ENCODE assay signal across 8 cellular contexts in the genomic region with DNA sequence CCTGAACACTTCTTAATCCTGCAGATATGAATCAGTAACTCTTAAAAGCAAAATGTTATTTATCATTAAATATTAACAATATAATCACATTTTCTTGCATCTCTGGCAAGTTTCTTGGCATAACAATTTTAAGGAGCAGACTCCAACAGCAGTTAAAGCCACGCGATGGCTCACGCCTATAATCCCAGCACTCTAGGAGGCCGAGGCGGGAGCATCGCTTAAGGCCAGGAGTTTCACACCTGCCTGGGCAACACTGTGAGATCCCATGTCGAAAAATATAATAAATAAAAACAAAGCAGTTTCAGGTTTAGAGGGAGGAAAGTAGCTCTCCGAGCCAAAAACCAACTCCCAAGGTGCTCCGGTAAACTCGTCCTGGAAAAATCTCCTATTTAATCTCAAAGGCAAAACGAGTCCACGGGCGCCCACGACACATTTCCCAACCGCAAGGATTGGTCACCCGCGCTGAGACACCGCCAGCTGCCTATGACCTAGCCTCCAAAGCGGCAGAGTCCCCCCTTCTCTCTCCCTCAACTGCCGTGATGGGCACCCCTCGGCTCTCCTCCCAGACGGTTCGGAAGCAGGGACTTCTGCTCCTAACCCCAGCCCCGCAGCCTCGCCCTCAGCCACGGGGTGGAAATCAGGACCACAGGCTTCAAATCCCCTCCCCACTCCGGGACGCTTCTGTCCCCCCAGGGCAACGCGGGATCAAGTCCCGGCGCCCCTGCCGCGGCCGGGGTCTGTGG. TPM values are rescaled to one million over a fixed set of nuclear protein-coding genes. Genes with fewer than 3 reads are reported as not detected.
DNase-seq lines count a peak whose midpoint lies in the region; ATAC-seq and TF ChIP-seq lines count a peak whose summit lies in the region.
"Not testable (repeated sequence)": the region's sequence is repeated elsewhere in the genome, so short reads cannot be mapped to it uniquely, and the experiment has no call there.

No MANE protein-coding gene starts in this region.

- H3K27me3 ChIP-seq in AG04450 (ENCODE audit: control insufficient read depth, insufficient read depth, low read length); mesenchymal stem cell (ENCODE audit: control insufficient read depth in 1 of 2, insufficient read depth in 1 of 2, low read length in 2 of 2): not testable (repeated sequence)

- H3K9ac ChIP-seq in mesenchymal stem cell (ENCODE audit: low read length), result peak overlapping the region; percentile 100

- H3K4me2 ChIP-seq in mesenchymal stem cell (ENCODE audit: low read length, poor library complexity, severe bottlenecking), result peak overlapping the region; percentile 79

- peak overlapping the region; percentile 90 for H2BK5ac ChIP-seq in mesenchymal stem cell (ENCODE audit: low read depth, low read length, poor library complexity, severe bottlenecking)

- DNase-seq in AG04450 (ENCODE audit: low read depth, low spot score); activated naive CD8-positive, alpha-beta T cell treated with anti-CD3 and anti-CD28 coated beads, Interleukin-2, amount 10 ng/mL, durations not matched to agents 7 days and 5 days: not testable (repeated sequence)
- DNase-seq in RPMI8226 (peak; percentile 27), fibroblast of gingiva (ENCODE audit: low read depth) (peak; percentile 6), mesenchymal stem cell (peak; percentile 39)
- peak; percentile 1 for DNase-seq in stimulated activated CD4-positive, alpha-beta T cell treated with anti-CD3 and anti-CD28 coated beads, Interleukin-12 subunit alpha, Interleukin-12 subunit beta, amount 100 ng/mL, for 4 hours

- H3K27ac Mint-ChIP-seq in activated naive CD8-positive, alpha-beta T cell treated with anti-CD3 and anti-CD28 coated beads, Interleukin-2, amount 10 ng/mL, durations not matched to agents 7 days and 5 days, result peak overlapping the region; percentile 86

- H2AK5ac ChIP-seq in mesenchymal stem cell (ENCODE audit: low read length, severe bottlenecking), result peak overlapping the region; percentile 42

- peaks cover 15% of the 10 kb centered on the region for H3K4me1 ChIP-seq in mesenchymal stem cell (ENCODE audit: control insufficient read depth, insufficient read depth, low read depth, low read length)

- not testable (repeated sequence) for H3K79me1 ChIP-seq in mesenchymal stem cell (replicated peaks; ENCODE audit: low read length, poor library complexity, severe bottlenecking)

- peak overlapping the region in 1 of 2 experiments; percentile 89 for H3K23ac ChIP-seq in mesenchymal stem cell (ENCODE audit: low read length in 2 of 2)

- CTCF ChIA-PET in AG04450 (lab: Charles Lee), result not testable (repeated sequence)

- not testable (repeated sequence) for H3K9me3 ChIP-seq in AG04450 (ENCODE audit: control insufficient read depth, insufficient read depth, low read length); mesenchymal stem cell (ENCODE audit: control insufficient read depth, low read length)

- H3K27me3 Mint-ChIP-seq in activated naive CD8-positive, alpha-beta T cell treated with anti-CD3 and anti-CD28 coated beads, Interleukin-2, amount 10 ng/mL, durations not matched to agents 7 days and 5 days, result not testable (repeated sequence)

- 4% methylated on average over 32 of the region's 35 CpGs for WGBS in mesenchymal stem cell

- peak overlapping the region; percentile 8 for H2AFZ ChIP-seq in mesenchymal stem cell (ENCODE audit: low read depth, low read length)

- H3K4me1 Mint-ChIP-seq in activated naive CD8-positive, alpha-beta T cell treated with anti-CD3 and anti-CD28 coated beads, Interleukin-2, amount 10 ng/mL, durations not matched to agents 7 days and 5 days, result peaks cover 31% of the 10 kb centered on the region

- peak overlapping the region; percentile 92 for H3K4me3 Mint-ChIP-seq in activated naive CD8-positive, alpha-beta T cell treated with anti-CD3 and anti-CD28 coated beads, Interleukin-2, amount 10 ng/mL, durations not matched to agents 7 days and 5 days

- POLR2A ChIA-PET in AG04450 (lab: Yijun Ruan, JAX), result interaction anchor here (0.6 to 1.1 kb wide), 2 partner anchors 33 to 37 kb away, joined by 3 read pairs; a partner anchor contains a TSS
- POLR2A ChIA-PET in activated naive CD8-positive, alpha-beta T cell treated with anti-CD3 and anti-CD28 coated beads, Interleukin-2, amount 10 ng/mL, durations not matched to agents 7 days and 5 days (lab: Charles Lee), result interaction anchor here (1.4 kb wide), 1 partner anchor 40 kb away, joined by 3 read pairs; no protein-coding TSS in a partner anchor

- peak overlapping the region; percentile 96 for H3K4me3 ChIP-seq in AG04450 (ENCODE audit: low read depth, low read length)
- peak overlapping the region; percentile 90 to 98 for H3K4me3 ChIP-seq in mesenchymal stem cell (ENCODE audit: insufficient read depth in 1 of 2, low read depth in 1 of 2, low read length in 2 of 2)

- peak overlapping the region in 1 of 2 experiments; percentile 42 for H2BK12ac ChIP-seq in mesenchymal stem cell (ENCODE audit: low read length in 2 of 2)

- H2BK15ac ChIP-seq in mesenchymal stem cell (ENCODE audit: low read depth, poor library complexity, severe bottlenecking), result not testable (repeated sequence)

- H4K91ac ChIP-seq in mesenchymal stem cell (ENCODE audit: low read length), result peak overlapping the region; percentile 97

- H2BK120ac ChIP-seq in mesenchymal stem cell (ENCODE audit: low read depth, low read length), result not testable (repeated sequence)

- H3K14ac ChIP-seq in mesenchymal stem cell (ENCODE audit: low read length in 2 of 2), result peak overlapping the region; percentile 82 to 90

- not testable (repeated sequence) for H3K9me3 Mint-ChIP-seq in activated naive CD8-positive, alpha-beta T cell treated with anti-CD3 and anti-CD28 coated beads, Interleukin-2, amount 10 ng/mL, durations not matched to agents 7 days and 5 days

- peak overlapping the region; percentile 99 to 100 for H3K18ac ChIP-seq in mesenchymal stem cell (ENCODE audit: low read depth in 1 of 2, low read length in 2 of 2)

- not testable (repeated sequence) for H3K36me3 Mint-ChIP-seq in activated naive CD8-positive, alpha-beta T cell treated with anti-CD3 and anti-CD28 coated beads, Interleukin-2, amount 10 ng/mL, durations not matched to agents 7 days and 5 days

- ATAC-seq in GM19438 (IDR thresholded peaks at IDR 0.05; ENCODE audit: low read depth, unreplicated experiment) (peak; percentile 18), HG03175 (IDR thresholded peaks at IDR 0.05; ENCODE audit: unreplicated experiment) (peak; percentile 16)
- not testable (repeated sequence) for ATAC-seq in activated naive CD8-positive, alpha-beta T cell treated with anti-CD3 and anti-CD28 coated beads, Interleukin-2, amount 10 ng/mL, durations not matched to agents 7 days and 5 days (ENCODE audit: low read depth)

- TF ChIP-seq CTCF in AG04450 (IDR thresholded peaks at IDR 0.05; ENCODE audit: low read depth, low read length), result not testable (repeated sequence)

- peak overlapping the region; percentile 4 for H4K8ac ChIP-seq in mesenchymal stem cell (ENCODE audit: low read length)

- not testable (repeated sequence) for H3K36me3 ChIP-seq in mesenchymal stem cell (ENCODE audit: control insufficient read depth in 1 of 2, insufficient read depth in 2 of 2, low read depth in 1 of 2, low read length in 2 of 2)

- H3K4ac ChIP-seq in mesenchymal stem cell (ENCODE audit: low read depth in 1 of 2, low read length in 2 of 2), result peak overlapping the region; percentile 3 to 45

- peak overlapping the region; percentile 96 for H3K27ac ChIP-seq in AG04450 (ENCODE audit: low read depth, low read length)
- H3K27ac ChIP-seq in mesenchymal stem cell (ENCODE audit: low read length, poor library complexity, severe bottlenecking), result peak overlapping the region; percentile 83

RNA-seq across cellular contexts. Expression of a gene that starts 37.5 kb away (rescaled TPM):
- 14.7 and 14.8 TPM in 2 replicates for polyA plus RNA-seq in AG04450 (2011; rRNA removed)
- polyA minus RNA-seq in AG04450 (2011; rRNA and poly(A)+ RNA removed), result 13.4 and 17.1 TPM in 2 replicates
- 10 to 100 TPM; 35.2 to 39.0 TPM for total RNA-seq in activated naive CD8-positive, alpha-beta T cell treated with anti-CD3 and anti-CD28 coated beads, Interleukin-2, amount 10 ng/mL, durations not matched to agents 7 days and 5 days
- polyA plus RNA-seq in mesenchymal stem cell (2013, experiment 1 of 2), result 7.2 TPM
- 7.2 TPM for polyA plus RNA-seq in mesenchymal stem cell (2013, experiment 2 of 2)
